2 cellular contexts compared by ENCODE assay signal in genomic region chr4:84497835-84498202, GRCh38.
TF ChIP-seq lines count a peak whose summit lies in the region.

No MANE protein-coding gene starts in this region.

TF ChIP-seq in SK-N-SH, 30 proteins besides CTCF, POLR2A, EP300 and RAD21 (continued from another document):
- no peak for TF ChIP-seq REST (IDR thresholded peaks at IDR 0.05; ENCODE audit: low read depth, low read length)
- no peak for TF ChIP-seq FOXM1 (IDR thresholded peaks at IDR 0.05; ENCODE audit: low read depth)
- TF ChIP-seq FOSL2 (IDR thresholded peaks at IDR 0.05; ENCODE audit: borderline replicate concordance, low read depth) = no peak
TF ChIP-seq in SK-N-SH: peak in this region for 0.

TF ChIP-seq in SK-N-SH treated with all-trans-retinoic acid at 6 μM for 48 hours, 23 proteins besides CTCF, POLR2A, EP300 and RAD21 (continued from another document):
- TF ChIP-seq TCF4 (CRISPR knock-in tag; IDR thresholded peaks at IDR 0.05; ENCODE audit: borderline replicate concordance) = no peak
- TF ChIP-seq SNAI2 (CRISPR knock-in tag; IDR thresholded peaks at IDR 0.05) = no peak
- no peak for TF ChIP-seq OSR1 (CRISPR knock-in tag; IDR thresholded peaks at IDR 0.05)
TF ChIP-seq in SK-N-SH treated with all-trans-retinoic acid at 6 μM for 48 hours: peak in this region for 0.
